In the genomic region with DNA sequence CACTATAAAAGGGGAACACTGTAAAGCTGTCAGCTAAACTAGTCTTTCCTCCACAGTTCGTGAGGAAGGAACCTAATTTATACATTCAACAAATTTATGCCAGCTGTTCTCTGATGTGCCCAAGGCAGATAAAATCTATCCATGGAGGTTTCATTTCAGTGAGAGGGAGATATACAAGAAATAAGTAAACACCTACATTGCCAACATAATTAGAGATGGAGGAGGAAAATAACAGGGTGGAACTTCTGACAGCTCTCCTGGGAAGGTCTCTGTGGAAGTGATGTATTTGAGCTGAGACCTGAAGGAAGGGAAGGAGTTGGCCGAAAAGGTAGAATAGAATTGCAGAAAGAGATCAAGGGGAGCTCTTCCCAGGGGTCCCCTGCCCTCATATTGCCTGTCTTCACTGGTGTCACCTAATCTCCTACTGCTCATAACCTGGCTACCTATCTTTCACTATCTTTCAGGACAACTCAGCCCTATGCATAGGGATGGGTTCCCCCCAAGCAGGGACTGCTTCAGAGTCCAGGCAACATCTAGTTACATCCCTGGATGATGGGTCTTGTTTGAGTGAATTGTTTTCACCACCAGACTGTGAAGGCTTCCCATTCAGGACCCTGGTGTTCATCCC, we compare ENCODE assay signal across 1 cellular context.
TF ChIP-seq lines count a peak whose summit lies in the region.

No MANE protein-coding gene starts in this region.

TF ChIP-seq in GM23338, 12 proteins besides CTCF, POLR2A, EP300 and RAD21 (continued from another document):
- TF ChIP-seq, protein P1, sequence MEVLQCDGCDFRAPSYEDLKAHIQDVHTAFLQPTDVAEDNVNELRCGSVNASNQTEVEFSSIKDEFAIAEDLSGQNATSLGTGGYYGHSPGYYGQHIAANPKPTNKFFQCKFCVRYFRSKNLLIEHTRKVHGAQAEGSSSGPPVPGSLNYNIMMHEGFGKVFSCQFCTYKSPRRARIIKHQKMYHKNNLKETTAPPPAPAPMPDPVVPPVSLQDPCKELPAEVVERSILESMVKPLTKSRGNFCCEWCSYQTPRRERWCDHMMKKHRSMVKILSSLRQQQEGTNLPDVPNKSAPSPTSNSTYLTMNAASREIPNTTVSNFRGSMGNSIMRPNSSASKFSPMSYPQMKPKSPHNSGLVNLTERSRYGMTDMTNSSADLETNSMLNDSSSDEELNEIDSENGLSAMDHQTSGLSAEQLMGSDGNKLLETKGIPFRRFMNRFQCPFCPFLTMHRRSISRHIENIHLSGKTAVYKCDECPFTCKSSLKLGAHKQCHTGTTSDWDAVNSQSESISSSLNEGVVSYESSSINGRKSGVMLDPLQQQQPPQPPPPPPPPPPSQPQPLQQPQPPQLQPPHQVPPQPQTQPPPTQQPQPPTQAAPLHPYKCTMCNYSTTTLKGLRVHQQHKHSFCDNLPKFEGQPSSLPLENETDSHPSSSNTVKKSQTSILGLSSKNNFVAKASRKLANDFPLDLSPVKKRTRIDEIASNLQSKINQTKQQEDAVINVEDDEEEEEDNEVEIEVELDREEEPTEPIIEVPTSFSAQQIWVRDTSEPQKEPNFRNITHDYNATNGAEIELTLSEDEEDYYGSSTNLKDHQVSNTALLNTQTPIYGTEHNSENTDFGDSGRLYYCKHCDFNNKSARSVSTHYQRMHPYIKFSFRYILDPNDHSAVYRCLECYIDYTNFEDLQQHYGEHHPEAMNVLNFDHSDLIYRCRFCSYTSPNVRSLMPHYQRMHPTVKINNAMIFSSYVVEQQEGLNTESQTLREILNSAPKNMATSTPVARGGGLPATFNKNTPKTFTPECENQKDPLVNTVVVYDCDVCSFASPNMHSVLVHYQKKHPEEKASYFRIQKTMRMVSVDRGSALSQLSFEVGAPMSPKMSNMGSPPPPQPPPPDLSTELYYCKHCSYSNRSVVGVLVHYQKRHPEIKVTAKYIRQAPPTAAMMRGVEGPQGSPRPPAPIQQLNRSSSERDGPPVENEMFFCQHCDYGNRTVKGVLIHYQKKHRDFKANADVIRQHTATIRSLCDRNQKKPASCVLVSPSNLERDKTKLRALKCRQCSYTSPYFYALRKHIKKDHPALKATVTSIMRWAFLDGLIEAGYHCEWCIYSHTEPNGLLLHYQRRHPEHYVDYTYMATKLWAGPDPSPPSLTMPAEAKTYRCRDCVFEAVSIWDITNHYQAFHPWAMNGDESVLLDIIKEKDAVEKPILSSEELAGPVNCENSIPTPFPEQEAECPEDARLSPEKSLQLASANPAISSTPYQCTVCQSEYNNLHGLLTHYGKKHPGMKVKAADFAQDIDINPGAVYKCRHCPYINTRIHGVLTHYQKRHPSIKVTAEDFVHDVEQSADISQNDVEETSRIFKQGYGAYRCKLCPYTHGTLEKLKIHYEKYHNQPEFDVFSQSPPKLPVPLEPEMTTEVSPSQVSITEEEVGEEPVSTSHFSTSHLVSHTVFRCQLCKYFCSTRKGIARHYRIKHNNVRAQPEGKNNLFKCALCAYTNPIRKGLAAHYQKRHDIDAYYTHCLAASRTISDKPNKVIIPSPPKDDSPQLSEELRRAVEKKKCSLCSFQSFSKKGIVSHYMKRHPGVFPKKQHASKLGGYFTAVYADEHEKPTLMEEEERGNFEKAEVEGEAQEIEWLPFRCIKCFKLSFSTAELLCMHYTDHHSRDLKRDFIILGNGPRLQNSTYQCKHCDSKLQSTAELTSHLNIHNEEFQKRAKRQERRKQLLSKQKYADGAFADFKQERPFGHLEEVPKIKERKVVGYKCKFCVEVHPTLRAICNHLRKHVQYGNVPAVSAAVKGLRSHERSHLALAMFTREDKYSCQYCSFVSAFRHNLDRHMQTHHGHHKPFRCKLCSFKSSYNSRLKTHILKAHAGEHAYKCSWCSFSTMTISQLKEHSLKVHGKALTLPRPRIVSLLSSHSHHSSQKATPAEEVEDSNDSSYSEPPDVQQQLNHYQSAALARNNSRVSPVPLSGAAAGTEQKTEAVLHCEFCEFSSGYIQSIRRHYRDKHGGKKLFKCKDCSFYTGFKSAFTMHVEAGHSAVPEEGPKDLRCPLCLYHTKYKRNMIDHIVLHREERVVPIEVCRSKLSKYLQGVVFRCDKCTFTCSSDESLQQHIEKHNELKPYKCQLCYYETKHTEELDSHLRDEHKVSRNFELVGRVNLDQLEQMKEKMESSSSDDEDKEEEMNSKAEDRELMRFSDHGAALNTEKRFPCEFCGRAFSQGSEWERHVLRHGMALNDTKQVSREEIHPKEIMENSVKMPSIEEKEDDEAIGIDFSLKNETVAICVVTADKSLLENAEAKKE (CRISPR knock-in tag; IDR thresholded peaks at IDR 0.05) = no peak
- TF ChIP-seq, protein P2, sequence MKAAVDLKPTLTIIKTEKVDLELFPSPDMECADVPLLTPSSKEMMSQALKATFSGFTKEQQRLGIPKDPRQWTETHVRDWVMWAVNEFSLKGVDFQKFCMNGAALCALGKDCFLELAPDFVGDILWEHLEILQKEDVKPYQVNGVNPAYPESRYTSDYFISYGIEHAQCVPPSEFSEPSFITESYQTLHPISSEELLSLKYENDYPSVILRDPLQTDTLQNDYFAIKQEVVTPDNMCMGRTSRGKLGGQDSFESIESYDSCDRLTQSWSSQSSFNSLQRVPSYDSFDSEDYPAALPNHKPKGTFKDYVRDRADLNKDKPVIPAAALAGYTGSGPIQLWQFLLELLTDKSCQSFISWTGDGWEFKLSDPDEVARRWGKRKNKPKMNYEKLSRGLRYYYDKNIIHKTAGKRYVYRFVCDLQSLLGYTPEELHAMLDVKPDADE (IDR thresholded peaks at IDR 0.05) = no peak
- TF ChIP-seq JUNB (IDR thresholded peaks at IDR 0.05; ENCODE audit: unreplicated experiment) = no peak
TF ChIP-seq in GM23338: peak in this region for 0.
